In genomic region chr6:108953681-108954080, GRCh38 we compare ENCODE assay signal across 23 cellular contexts.
"Had no signal": no experiment of that assay in that cellular context is flagged by ENCODE, and none has a peak within 500 bp of the region (broad histone marks: within the 10 kb centered on the region; RNA-seq: fewer than 3 reads in every experiment).

No MANE protein-coding gene starts in this region.

- H3K4me1 ChIP-seq: breast epithelium, right lobe of liver, uterus had no signal

- H3K36me3 ChIP-seq: breast epithelium, heart left ventricle, right lobe of liver, uterus, WERI-Rb-1 had no signal

- H3K27me3 ChIP-seq: breast epithelium, heart left ventricle, right lobe of liver, testis, uterus had no signal

- H3K4me3 ChIP-seq: heart left ventricle, mucosa of descending colon, right lobe of liver, testis, uterus had no signal

- DNase-seq: activated CD4-positive, alpha-beta T cell treated with anti-CD3 and anti-CD28 coated beads, Interleukin-2, amount 10 ng/mL, durations not matched to agents 7 days and 5 days; activated CD4-positive, CD25-positive, alpha-beta regulatory T cell treated with anti-CD3 and anti-CD28 coated beads, Interleukin-2, amount 50 U/mL, for 72 hours; activated CD8-positive, alpha-beta memory T cell treated with anti-CD3 and anti-CD28 coated beads, Interleukin-2, amount 50 U/mL, for 4 hours; activated CD8-positive, alpha-beta T cell treated with anti-CD3 and anti-CD28 coated beads, Interleukin-2, amount 10 ng/mL, durations not matched to agents 7 days and 5 days; activated T-cell treated with anti-CD3 and anti-CD28 coated beads, Interleukin-2, amount 50 U/mL, for 24 hours; amniotic stem cell; cortex of kidney; heart left ventricle; islet precursor cell; left colon; mucosa of descending colon; occipital lobe; right lobe of liver; small intestine; stimulated activated CD4-positive, alpha-beta T cell treated with anti-CD3 and anti-CD28 coated beads, Interleukin-15, amount 100 ng/mL, for 24 hours; stimulated activated CD8-positive, alpha-beta memory T cell treated with anti-CD3 and anti-CD28 coated beads, Interleukin-4, amount 100 ng/mL, for 48 hours; stimulated activated naive B cell treated with anti-CD40 and anti-IgM and Interleukin-4, amounts not matched to agents 10 μg/mL and 1 μg/mL and 100 μg/mL, for 72 hours; testis; trophoblast cell; WERI-Rb-1 had no signal

- H3K27ac ChIP-seq: right lobe of liver, WERI-Rb-1 had no signal

- H3K9me3 ChIP-seq: breast epithelium, heart left ventricle, mucosa of descending colon, right lobe of liver, testis, uterus had no signal

- ATAC-seq: activated CD8-positive, alpha-beta T cell treated with anti-CD3 and anti-CD28 coated beads, Interleukin-2, amount 10 ng/mL, durations not matched to agents 7 days and 5 days; activated T-helper 17 cell treated with anti-CD3 and anti-CD28 coated beads, Interleukin-2, amount 50 U/mL, for 72 hours; heart left ventricle; left colon; mucosa of descending colon; right lobe of liver; stimulated activated naive B cell treated with anti-CD40 and anti-IgM and Interleukin-4, amounts not matched to agents 10 μg/mL and 1 μg/mL and 100 μg/mL, for 72 hours had no signal
